In genomic region chr21:31560479-31560878, GRCh38 we compare ENCODE assay signal across 12 cellular contexts.
DNase-seq lines count a peak whose midpoint lies in the region; ATAC-seq and TF ChIP-seq lines count a peak whose summit lies in the region.
"Had no signal": no experiment of that assay in that cellular context is flagged by ENCODE, and none has a peak within 500 bp of the region (broad histone marks: within the 10 kb centered on the region; RNA-seq: fewer than 3 reads in every experiment).

No MANE protein-coding gene starts in this region.

- no peak for DNase-seq in T-helper 1 cell
- no peak for DNase-seq in Jurkat, Clone E6-1 (ENCODE audit: low read depth, low spot score)
- no peak for DNase-seq in activated naive CD8-positive, alpha-beta T cell treated with anti-CD3 and anti-CD28 coated beads, Interleukin-2, amount 10 ng/mL, durations not matched to agents 7 days and 5 days
- no peak for DNase-seq in nephron progenitor cell
- DNase-seq in right lobe of liver: no peak
- no peak for DNase-seq in sigmoid colon
- no peak for DNase-seq in posterior cingulate gyrus
- DNase-seq: HCEC 1CT, NCI-H2171 treated with DMSO at 0.1 percent for 48 hours, upper lobe of left lung had no signal

- H3K9me3 ChIP-seq in right lobe of liver (no peaks in the 10 kb centered on the region), sigmoid colon (no peaks in the 10 kb centered on the region)
- H3K9me3 ChIP-seq: A549, upper lobe of left lung had no signal

- no peaks in the 10 kb centered on the region for H3K27me3 ChIP-seq in right lobe of liver
- peaks cover 14 to 61% (median 38%) of the 10 kb centered on the region in 3 donors for H3K27me3 ChIP-seq in sigmoid colon

- H3K36me3 Mint-ChIP-seq in T-helper 1 cell treated with Interleukin-12 subunit alpha and Interleukin-12 subunit beta and Interleukin-4 antibody, amounts not matched to agents 30 μg/mL and 1 μg/mL, for 36 hours (ENCODE audit: low read depth): peaks cover 10% of the 10 kb centered on the region
- H3K36me3 Mint-ChIP-seq in activated naive CD8-positive, alpha-beta T cell treated with anti-CD3 and anti-CD28 coated beads, Interleukin-2, amount 10 ng/mL, durations not matched to agents 7 days and 5 days: peaks cover 8% of the 10 kb centered on the region
- H3K36me3 Mint-ChIP-seq in nephron progenitor cell (ENCODE audit: low read depth): peaks cover 14% of the 10 kb centered on the region

- H3K4me3 ChIP-seq in Jurkat, Clone E6-1 (ENCODE audit: low read length): peak overlapping the region; percentile 98
- H3K4me3 ChIP-seq in right lobe of liver: no peak overlapping the region
- no peak overlapping the region for H3K4me3 ChIP-seq in sigmoid colon

- no peak for TF ChIP-seq EP300 in sigmoid colon (IDR thresholded peaks at IDR 0.05)

- POLR2A ChIA-PET in activated naive CD8-positive, alpha-beta T cell treated with anti-CD3 and anti-CD28 coated beads, Interleukin-2, amount 10 ng/mL, durations not matched to agents 7 days and 5 days (lab: Charles Lee): interaction anchor here (2.0 kb wide), 1 partner anchor 206 kb away, joined by 12 read pairs; no protein-coding TSS in a partner anchor

- peaks cover 35% of the 10 kb centered on the region for H3K27me3 Mint-ChIP-seq in T-helper 1 cell treated with Interleukin-12 subunit alpha and Interleukin-12 subunit beta and Interleukin-4 antibody, amounts not matched to agents 30 μg/mL and 1 μg/mL, for 36 hours (ENCODE audit: low read depth)
- H3K27me3 Mint-ChIP-seq in activated naive CD8-positive, alpha-beta T cell treated with anti-CD3 and anti-CD28 coated beads, Interleukin-2, amount 10 ng/mL, durations not matched to agents 7 days and 5 days: peaks cover 19% of the 10 kb centered on the region
- peaks cover 6% of the 10 kb centered on the region for H3K27me3 Mint-ChIP-seq in nephron progenitor cell (ENCODE audit: low read depth, poor library complexity)

- no peak for TF ChIP-seq POLR2A in right lobe of liver (IDR thresholded peaks at IDR 0.05)
- TF ChIP-seq POLR2A in sigmoid colon (IDR thresholded peaks at IDR 0.05): no peak

- no peaks in the 10 kb centered on the region for H3K9me3 Mint-ChIP-seq in T-helper 1 cell treated with Interleukin-12 subunit alpha and Interleukin-12 subunit beta and Interleukin-4 antibody, amounts not matched to agents 30 μg/mL and 1 μg/mL, for 36 hours
- H3K9me3 Mint-ChIP-seq in activated naive CD8-positive, alpha-beta T cell treated with anti-CD3 and anti-CD28 coated beads, Interleukin-2, amount 10 ng/mL, durations not matched to agents 7 days and 5 days: no peaks in the 10 kb centered on the region
- H3K9me3 Mint-ChIP-seq in nephron progenitor cell: peaks cover 3% of the 10 kb centered on the region

- H3K27ac Mint-ChIP-seq in T-helper 1 cell treated with Interleukin-12 subunit alpha and Interleukin-12 subunit beta and Interleukin-4 antibody, amounts not matched to agents 30 μg/mL and 1 μg/mL, for 36 hours: no peak overlapping the region
- peak overlapping the region; percentile 78 for H3K27ac Mint-ChIP-seq in activated naive CD8-positive, alpha-beta T cell treated with anti-CD3 and anti-CD28 coated beads, Interleukin-2, amount 10 ng/mL, durations not matched to agents 7 days and 5 days
- peak overlapping the region; percentile 58 for H3K27ac Mint-ChIP-seq in nephron progenitor cell

- H3K4me1 ChIP-seq in right lobe of liver: no peaks in the 10 kb centered on the region
- peaks cover 0 to 29% (median 26%) of the 10 kb centered on the region in 4 donors for H3K4me1 ChIP-seq in sigmoid colon

- H3K27ac ChIP-seq in right lobe of liver (no peak overlapping the region), sigmoid colon (no peak overlapping the region)
- H3K27ac ChIP-seq: upper lobe of left lung had no signal

- TF ChIP-seq CTCF in nephron progenitor cell (IDR thresholded peaks at IDR 0.05) (no peak), right lobe of liver (IDR thresholded peaks at IDR 0.05) (no peak), sigmoid colon (IDR thresholded peaks at IDR 0.05) (no peak)

- WGBS in right lobe of liver (ENCODE audit: insufficient coverage, low coverage, low lambda C conversion rate, missing lambda C conversion rate): 80% methylated on average over 6 of the region's 6 CpGs
- 94% methylated on average over 6 of the region's 6 CpGs for WGBS in sigmoid colon, 2 donors

- H3K36me3 ChIP-seq in right lobe of liver: no peaks in the 10 kb centered on the region
- H3K36me3 ChIP-seq in sigmoid colon: no peaks in the 10 kb centered on the region
- H3K36me3 ChIP-seq: upper lobe of left lung had no signal

- peaks cover 21% of the 10 kb centered on the region for H3K4me1 Mint-ChIP-seq in T-helper 1 cell treated with Interleukin-12 subunit alpha and Interleukin-12 subunit beta and Interleukin-4 antibody, amounts not matched to agents 30 μg/mL and 1 μg/mL, for 36 hours (ENCODE audit: low read depth)
- H3K4me1 Mint-ChIP-seq in activated naive CD8-positive, alpha-beta T cell treated with anti-CD3 and anti-CD28 coated beads, Interleukin-2, amount 10 ng/mL, durations not matched to agents 7 days and 5 days: peaks cover 20% of the 10 kb centered on the region
- H3K4me1 Mint-ChIP-seq in nephron progenitor cell: peaks cover 49% of the 10 kb centered on the region

- intact Hi-C loops in right lobe of liver (cut with DNase I) (no loop called here), sigmoid colon (cut with DNase I) (no loop called here), posterior cingulate gyrus (cut with DNase I) (no loop called here)

- ATAC-seq in activated naive CD8-positive, alpha-beta T cell treated with anti-CD3 and anti-CD28 coated beads, Interleukin-2, amount 10 ng/mL, durations not matched to agents 7 days and 5 days (ENCODE audit: low read depth): no peak
- ATAC-seq in right lobe of liver: no peak

- H3K4me3 Mint-ChIP-seq in T-helper 1 cell treated with Interleukin-12 subunit alpha and Interleukin-12 subunit beta and Interleukin-4 antibody, amounts not matched to agents 30 μg/mL and 1 μg/mL, for 36 hours: peak overlapping the region; percentile 86
- H3K4me3 Mint-ChIP-seq in activated naive CD8-positive, alpha-beta T cell treated with anti-CD3 and anti-CD28 coated beads, Interleukin-2, amount 10 ng/mL, durations not matched to agents 7 days and 5 days: peak overlapping the region; percentile 97
- H3K4me3 Mint-ChIP-seq in nephron progenitor cell: peak overlapping the region; percentile 89
